ENCODE assay signal across 1 cellular context in the genomic region with DNA sequence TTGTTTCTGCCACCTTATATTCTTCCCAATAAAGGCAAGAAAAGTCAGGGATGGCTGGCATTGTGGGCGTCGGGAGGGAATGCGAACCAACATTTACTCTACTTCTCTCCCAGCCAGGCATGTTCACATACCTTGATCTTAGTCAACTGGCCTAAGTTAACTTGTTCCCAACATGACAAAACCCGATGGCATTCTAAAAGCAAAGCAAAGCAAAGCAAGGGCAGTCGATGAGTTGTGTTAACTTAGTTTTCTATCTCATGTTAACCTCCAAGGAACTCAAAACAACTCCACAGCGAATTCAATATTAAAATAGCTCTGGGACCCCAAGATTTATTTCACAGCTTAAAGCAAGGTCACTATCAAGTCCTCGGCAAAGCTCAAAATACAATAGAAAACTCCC.
TF ChIP-seq lines count a peak whose summit lies in the region.

No MANE protein-coding gene starts in this region.

TF ChIP-seq in endothelial cell of umbilical vein, 7 proteins besides CTCF, POLR2A, EP300 and RAD21 (continued from another document):
- TF ChIP-seq GATA2 (IDR thresholded peaks at IDR 0.05; ENCODE audit: insufficient read depth, insufficient read length, low read depth, low read length) (no peak), MYC (IDR thresholded peaks at IDR 0.05; ENCODE audit: low read depth, low read length) (no peak), JUN (IDR thresholded peaks at IDR 0.05; ENCODE audit: borderline replicate concordance, insufficient read depth, insufficient read length, low read depth) (no peak)
- TF ChIP-seq, protein P1, sequence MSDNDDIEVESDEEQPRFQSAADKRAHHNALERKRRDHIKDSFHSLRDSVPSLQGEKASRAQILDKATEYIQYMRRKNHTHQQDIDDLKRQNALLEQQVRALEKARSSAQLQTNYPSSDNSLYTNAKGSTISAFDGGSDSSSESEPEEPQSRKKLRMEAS (IDR thresholded peaks at IDR 0.05; ENCODE audit: insufficient read depth, insufficient read length) = no peak
TF ChIP-seq in endothelial cell of umbilical vein: peak in this region for 0.
